In the genomic region with DNA sequence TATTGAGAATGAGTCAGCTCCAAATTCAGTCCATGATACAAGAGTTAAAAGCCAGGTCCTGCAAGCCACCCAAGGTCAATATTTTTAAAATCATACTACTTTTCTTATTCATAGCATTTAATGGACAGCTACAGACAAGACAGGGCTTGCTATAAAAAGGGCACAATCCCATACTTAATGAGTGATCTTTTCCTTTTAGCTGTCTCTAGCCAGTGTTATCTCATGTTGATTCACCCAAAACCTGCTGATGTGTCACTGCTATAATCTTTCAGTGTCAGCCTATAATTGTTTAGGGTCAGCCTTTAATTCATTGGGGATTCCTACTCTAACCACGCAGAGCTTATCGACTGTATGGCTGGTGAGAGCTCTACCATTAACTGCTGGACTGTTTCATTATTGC, we compare ENCODE assay signal across 1 cellular context.
TF ChIP-seq lines count a peak whose summit lies in the region.

No MANE protein-coding gene starts in this region.

TF ChIP-seq in HCT116, 20 proteins besides CTCF, POLR2A, EP300 and RAD21 (continued from another document):
- TF ChIP-seq, protein P1, sequence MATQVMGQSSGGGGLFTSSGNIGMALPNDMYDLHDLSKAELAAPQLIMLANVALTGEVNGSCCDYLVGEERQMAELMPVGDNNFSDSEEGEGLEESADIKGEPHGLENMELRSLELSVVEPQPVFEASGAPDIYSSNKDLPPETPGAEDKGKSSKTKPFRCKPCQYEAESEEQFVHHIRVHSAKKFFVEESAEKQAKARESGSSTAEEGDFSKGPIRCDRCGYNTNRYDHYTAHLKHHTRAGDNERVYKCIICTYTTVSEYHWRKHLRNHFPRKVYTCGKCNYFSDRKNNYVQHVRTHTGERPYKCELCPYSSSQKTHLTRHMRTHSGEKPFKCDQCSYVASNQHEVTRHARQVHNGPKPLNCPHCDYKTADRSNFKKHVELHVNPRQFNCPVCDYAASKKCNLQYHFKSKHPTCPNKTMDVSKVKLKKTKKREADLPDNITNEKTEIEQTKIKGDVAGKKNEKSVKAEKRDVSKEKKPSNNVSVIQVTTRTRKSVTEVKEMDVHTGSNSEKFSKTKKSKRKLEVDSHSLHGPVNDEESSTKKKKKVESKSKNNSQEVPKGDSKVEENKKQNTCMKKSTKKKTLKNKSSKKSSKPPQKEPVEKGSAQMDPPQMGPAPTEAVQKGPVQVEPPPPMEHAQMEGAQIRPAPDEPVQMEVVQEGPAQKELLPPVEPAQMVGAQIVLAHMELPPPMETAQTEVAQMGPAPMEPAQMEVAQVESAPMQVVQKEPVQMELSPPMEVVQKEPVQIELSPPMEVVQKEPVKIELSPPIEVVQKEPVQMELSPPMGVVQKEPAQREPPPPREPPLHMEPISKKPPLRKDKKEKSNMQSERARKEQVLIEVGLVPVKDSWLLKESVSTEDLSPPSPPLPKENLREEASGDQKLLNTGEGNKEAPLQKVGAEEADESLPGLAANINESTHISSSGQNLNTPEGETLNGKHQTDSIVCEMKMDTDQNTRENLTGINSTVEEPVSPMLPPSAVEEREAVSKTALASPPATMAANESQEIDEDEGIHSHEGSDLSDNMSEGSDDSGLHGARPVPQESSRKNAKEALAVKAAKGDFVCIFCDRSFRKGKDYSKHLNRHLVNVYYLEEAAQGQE (IDR thresholded peaks at IDR 0.05; ENCODE audit: low read depth) = no peak
- TF ChIP-seq EZH2phosphoT487 (IDR thresholded peaks at IDR 0.05; ENCODE audit: borderline replicate concordance) = no peak
